ENCODE assay signal across 1 cellular context in genomic region chr6:73566954-73567591, GRCh38.
TF ChIP-seq lines count a peak whose summit lies in the region.

No MANE protein-coding gene starts in this region.

TF ChIP-seq in HepG2, 621 proteins besides CTCF, POLR2A, EP300 and RAD21 (continued from another document and continues in another):
- no peak for TF ChIP-seq ZBTB2 (CRISPR knock-in tag; IDR thresholded peaks at IDR 0.05; ENCODE audit: low read depth)
- TF ChIP-seq ETV6 (CRISPR knock-in tag; conservative IDR thresholded peaks at IDR 0.05): no peak
- 0 out of 2 replicates have a peak, but pooled peaks have one; percentile 21 for TF ChIP-seq NR2F6 (IDR thresholded peaks at IDR 0.05)
- TF ChIP-seq NR2F6 (CRISPR knock-in tag; IDR thresholded peaks at IDR 0.05): peak; percentile 64; the same call in 1 of the 2 replicates
- TF ChIP-seq ZBTB3 (CRISPR knock-in tag; IDR thresholded peaks at IDR 0.05; ENCODE audit: borderline replicate concordance, low read depth): no peak
- no peak for TF ChIP-seq UBTF (CRISPR knock-in tag; IDR thresholded peaks at IDR 0.05)
- TF ChIP-seq IKZF4 (CRISPR knock-in tag; IDR thresholded peaks at IDR 0.05; ENCODE audit: borderline replicate concordance, low read depth, not compliant biosample characterization): peak; percentile 49
- TF ChIP-seq CEBPB (IDR thresholded peaks at IDR 0.05; ENCODE audit: borderline replicate concordance, low read depth, low read length): peak; percentile 99
- peak; percentile 85 for TF ChIP-seq BCL6 (CRISPR knock-in tag; IDR thresholded peaks at IDR 0.05)
- peak; percentile 87 for TF ChIP-seq FOXO1 (CRISPR knock-in tag; IDR thresholded peaks at IDR 0.05)
- TF ChIP-seq TRIM22 (IDR thresholded peaks at IDR 0.05): no peak
- TF ChIP-seq ZNF33A (CRISPR knock-in tag; IDR thresholded peaks at IDR 0.05; ENCODE audit: borderline replicate concordance): no peak
- no peak for TF ChIP-seq TBP (CRISPR knock-in tag; IDR thresholded peaks at IDR 0.05)
- peak; percentile 44 for TF ChIP-seq MNT (IDR thresholded peaks at IDR 0.05)
- TF ChIP-seq ERF (CRISPR knock-in tag; IDR thresholded peaks at IDR 0.05): peak; percentile 88
- no peak for TF ChIP-seq MAF1 (CRISPR knock-in tag; IDR thresholded peaks at IDR 0.05; ENCODE audit: borderline replicate concordance)
- no peak for TF ChIP-seq NFE2L2 (IDR thresholded peaks at IDR 0.05; ENCODE audit: low read length)
- TF ChIP-seq ZNF616 (CRISPR knock-in tag; IDR thresholded peaks at IDR 0.05; ENCODE audit: low read depth): no peak
- TF ChIP-seq BATF2 (CRISPR knock-in tag; IDR thresholded peaks at IDR 0.05): no peak
- no peak for TF ChIP-seq NCOA1 (CRISPR knock-in tag; IDR thresholded peaks at IDR 0.05)
- no peak for TF ChIP-seq TMF1 (CRISPR knock-in tag; IDR thresholded peaks at IDR 0.05; ENCODE audit: low read depth)
- TF ChIP-seq ATF7-NPFF (CRISPR knock-in tag; IDR thresholded peaks at IDR 0.05; ENCODE audit: low read depth): no peak
- TF ChIP-seq ZSCAN29 (CRISPR knock-in tag; conservative IDR thresholded peaks at IDR 0.05): peak; percentile 85
- peak; percentile 62; the same call in 1 of the 2 replicates for TF ChIP-seq ZHX1 (CRISPR knock-in tag; IDR thresholded peaks at IDR 0.05; ENCODE audit: low read depth)
- TF ChIP-seq MATR3 (CRISPR knock-in tag; IDR thresholded peaks at IDR 0.05): no peak
- TF ChIP-seq ZHX2 (IDR thresholded peaks at IDR 0.05; ENCODE audit: low read depth): no peak; the same call in 1 of the 2 replicates
- TF ChIP-seq ZHX2 (CRISPR knock-in tag; IDR thresholded peaks at IDR 0.05; ENCODE audit: borderline replicate concordance): no peak
- no peak for TF ChIP-seq ZNF496 (CRISPR knock-in tag; IDR thresholded peaks at IDR 0.05; ENCODE audit: insufficient replicate concordance)
- TF ChIP-seq ZNF280D (CRISPR knock-in tag; IDR thresholded peaks at IDR 0.05): no peak
- peak; percentile 79; the same call in 1 of the 2 replicates for TF ChIP-seq HINFP (CRISPR knock-in tag; IDR thresholded peaks at IDR 0.05; ENCODE audit: low read depth)
- TF ChIP-seq ARID3A (IDR thresholded peaks at IDR 0.05; ENCODE audit: low read depth, low read length): peak; percentile 55; the same call in 1 of the 2 replicates
